Comparison of ENCODE assay signal across 18 cellular contexts in the genomic region with DNA sequence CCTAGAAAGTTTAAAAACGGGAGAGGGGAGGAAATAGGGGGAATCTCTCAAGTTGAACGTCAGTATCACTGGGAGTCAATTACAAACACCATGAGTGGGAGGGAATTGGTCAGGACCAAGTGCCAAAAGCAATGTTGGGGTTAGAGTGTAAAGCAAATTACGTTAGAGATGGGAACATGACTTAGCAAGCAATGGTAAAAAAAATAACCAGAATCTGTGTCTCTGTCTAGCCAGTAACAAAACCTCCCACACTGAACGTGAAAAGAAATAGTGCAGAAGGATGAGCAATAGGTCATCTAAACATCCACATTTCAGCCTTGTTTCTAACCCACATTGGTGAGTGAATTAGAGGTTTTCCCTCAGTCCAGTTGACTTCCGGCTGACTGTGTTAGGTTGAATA.
DNase-seq lines count a peak whose midpoint lies in the region; FAIRE-seq and TF ChIP-seq lines count a peak whose summit lies in the region.
"Had no signal": no experiment of that assay in that cellular context is flagged by ENCODE, and none has a peak within 500 bp of the region (broad histone marks: within the 10 kb centered on the region; RNA-seq: fewer than 3 reads in every experiment).

No MANE protein-coding gene starts in this region.

- H3K4me3 ChIP-seq in astrocyte (ENCODE audit: insufficient read depth, low read depth, low read length) (no peak overlapping the region), fibroblast of mammary gland (ENCODE audit: control insufficient read depth, low read depth, low read length) (no peak overlapping the region)

- H3K9me3 ChIP-seq in astrocyte (ENCODE audit: insufficient read depth, low read depth, low read length), result no peaks in the 10 kb centered on the region
- H3K9me3 ChIP-seq: Caco-2 had no signal

- no peak overlapping the region for H3K4me2 ChIP-seq in astrocyte (ENCODE audit: low read length)

- H3K4me1 ChIP-seq in astrocyte (ENCODE audit: insufficient read depth, low read length), result peaks cover 9% of the 10 kb centered on the region
- H3K4me1 ChIP-seq: Caco-2 had no signal

- no peaks in the 10 kb centered on the region for H3K79me2 ChIP-seq in astrocyte (ENCODE audit: insufficient read depth, low read length)

- H3K36me3 Mint-ChIP-seq in astrocyte (ENCODE audit: low read depth, unreplicated experiment) (no peaks in the 10 kb centered on the region), nephron progenitor cell (ENCODE audit: low read depth) (no peaks in the 10 kb centered on the region)

- FAIRE-seq in astrocyte (lab: Jason Lieb, UNC), result no peak

- H3K27ac Mint-ChIP-seq in astrocyte (ENCODE audit: unreplicated experiment) (no peak overlapping the region), nephron progenitor cell (peak overlapping the region; percentile 4)

- no peak for TF ChIP-seq CTCF in astrocyte (IDR thresholded peaks at IDR 0.05; ENCODE audit: insufficient read depth, low read depth, low read length)
- TF ChIP-seq CTCF in fibroblast of mammary gland (conservative IDR thresholded peaks at IDR 0.05; ENCODE audit: control insufficient read depth, insufficient read depth, low read depth, low read length), result no peak
- TF ChIP-seq CTCF in nephron progenitor cell (IDR thresholded peaks at IDR 0.05), result no peak

- H2AFZ ChIP-seq in astrocyte (ENCODE audit: low read depth, low read length), result no peak overlapping the region

- H3K36me3 ChIP-seq in astrocyte (ENCODE audit: insufficient read depth, low read length), result no peaks in the 10 kb centered on the region

- H3K9me3 Mint-ChIP-seq in astrocyte (ENCODE audit: unreplicated experiment) (no peaks in the 10 kb centered on the region), nephron progenitor cell (no peaks in the 10 kb centered on the region)
- H3K9me3 Mint-ChIP-seq: H9 had no signal

- H4K20me1 ChIP-seq in astrocyte (ENCODE audit: insufficient read depth, low read length), result no peaks in the 10 kb centered on the region

- H3K27me3 Mint-ChIP-seq in astrocyte (ENCODE audit: low read depth, unreplicated experiment) (peaks cover 4% of the 10 kb centered on the region), nephron progenitor cell (ENCODE audit: low read depth, poor library complexity) (peaks cover 8% of the 10 kb centered on the region)

- peak; percentile 34 for DNase-seq in astrocyte (ENCODE audit: low read depth)
- DNase-seq in fibroblast of mammary gland (ENCODE audit: low read depth), result peak; percentile 59
- DNase-seq in nephron progenitor cell, result no peak
- peak; percentile 34 for DNase-seq in stromal cell of bone marrow (ENCODE audit: low read depth)
- no peak for DNase-seq in epidermal melanocyte (ENCODE audit: insufficient read length, low spot score)
- DNase-seq in foreskin melanocyte, result no peak
- DNase-seq in activated CD8-positive, alpha-beta memory T cell treated with anti-CD3 and anti-CD28 coated beads, Interleukin-2, amount 50 U/mL, for 48 hours, result no peak
- DNase-seq: AML-193, Caco-2, H9, NCI-H1417 treated with DMSO at 0.1 percent for 48 hours, NCI-H187 treated with DMSO at 0.1 percent for 48 hours, NCI-H2227 treated with DMSO at 0.1 percent for 48 hours, NCI-H510A treated with DMSO at 0.1 percent for 48 hours, PC-3, RPMI8226, SHP77 treated with DMSO at 0.1 percent for 48 hours had no signal

- H3K27ac ChIP-seq in astrocyte (ENCODE audit: low read depth, low read length), result no peak overlapping the region
- H3K27ac ChIP-seq: HL-60 had no signal

- no peak overlapping the region for H3K9ac ChIP-seq in astrocyte (ENCODE audit: low read length)

- H3K27me3 ChIP-seq in astrocyte (ENCODE audit: insufficient read depth, low read length), result peaks cover 2% of the 10 kb centered on the region

- H3K4me3 Mint-ChIP-seq in astrocyte (ENCODE audit: unreplicated experiment) (no peak overlapping the region), nephron progenitor cell (no peak overlapping the region)
- H3K4me3 Mint-ChIP-seq: H9 had no signal

- H3K4me1 Mint-ChIP-seq in astrocyte (ENCODE audit: low read depth, unreplicated experiment) (no peaks in the 10 kb centered on the region), nephron progenitor cell (no peaks in the 10 kb centered on the region)

Comparison
In these comparisons a context has a peak if more than half of its experiments do, and no peak if none do; other contexts are left out.
1. DNase-seq: peak in astrocyte (single experiment), fibroblast of mammary gland (single experiment) and stromal cell of bone marrow (single experiment); none in nephron progenitor cell (single experiment), epidermal melanocyte (single experiment), foreskin melanocyte (single experiment) and activated CD8-positive, alpha-beta memory T cell treated with anti-CD3 and anti-CD28 coated beads, Interleukin-2, amount 50 U/mL, for 48 hours (single experiment).